Comparison of ENCODE assay signal across 10 cellular contexts in the genomic region with DNA sequence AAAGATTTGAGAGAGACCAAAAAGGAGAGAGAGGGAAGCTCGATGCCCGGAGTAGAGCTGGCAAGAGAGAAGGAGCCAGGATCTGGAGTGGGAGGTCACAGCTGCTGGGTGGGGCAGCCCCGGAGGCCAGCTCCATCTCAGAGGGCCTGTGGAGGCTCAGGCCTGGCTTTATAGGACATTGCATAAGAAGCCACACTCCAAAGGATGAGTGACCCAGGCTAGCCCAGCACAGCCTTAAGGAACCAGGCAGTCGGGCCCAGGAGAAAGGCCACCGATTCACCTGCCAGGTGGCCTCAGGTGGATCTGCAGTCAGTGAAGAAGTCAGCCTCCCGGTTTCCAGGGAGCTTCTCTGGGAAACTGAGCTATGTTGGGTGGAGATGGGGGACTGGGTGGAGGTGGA. TPM values are rescaled to one million over a fixed set of nuclear protein-coding genes. Genes with fewer than 3 reads are reported as not detected.
DNase-seq lines count a peak whose midpoint lies in the region; ATAC-seq and TF ChIP-seq lines count a peak whose summit lies in the region.
"Had no signal": no experiment of that assay in that cellular context is flagged by ENCODE, and none has a peak within 500 bp of the region (broad histone marks: within the 10 kb centered on the region; RNA-seq: fewer than 3 reads in every experiment).

No MANE protein-coding gene starts in this region.

- no peak overlapping the region for H3K14ac ChIP-seq in mesenchymal stem cell (ENCODE audit: low read length in 2 of 2)

- peak overlapping the region; percentile 23 for H4K8ac ChIP-seq in mesenchymal stem cell (ENCODE audit: low read length)

- H3K4me1 ChIP-seq in esophagus (ENCODE audit: control insufficient read depth in 2 of 2, insufficient read depth in 2 of 2, low read length in 1 of 2) (peaks cover 0 to 7% of the 10 kb centered on the region in 2 donors), mesenchymal stem cell (ENCODE audit: control insufficient read depth, insufficient read depth, low read depth, low read length) (peaks cover 10% of the 10 kb centered on the region), testis (peaks cover 20% of the 10 kb centered on the region)

- no peak overlapping the region for H3K4me2 ChIP-seq in mesenchymal stem cell (ENCODE audit: low read length, poor library complexity, severe bottlenecking)

- H2BK120ac ChIP-seq in mesenchymal stem cell (ENCODE audit: low read depth, low read length) = no peak overlapping the region

- H3K9me3 ChIP-seq in esophagus (ENCODE audit: control insufficient read depth in 2 of 2, insufficient read depth in 1 of 2, low read depth in 1 of 2, low read length in 1 of 2) = no peaks in the 10 kb centered on the region
- no peaks in the 10 kb centered on the region for H3K9me3 ChIP-seq in mesenchymal stem cell (ENCODE audit: control insufficient read depth, low read length)
- no peaks in the 10 kb centered on the region for H3K9me3 ChIP-seq in testis

- no peak overlapping the region for H3K4ac ChIP-seq in mesenchymal stem cell (ENCODE audit: low read depth in 1 of 2, low read length in 2 of 2)

- TF ChIP-seq POLR2A in testis (IDR thresholded peaks at IDR 0.05) = no peak

- no peak overlapping the region for H2BK5ac ChIP-seq in mesenchymal stem cell (ENCODE audit: low read depth, low read length, poor library complexity, severe bottlenecking)

- H4K91ac ChIP-seq in mesenchymal stem cell (ENCODE audit: low read length) = no peak overlapping the region

- no peak overlapping the region for H2AK5ac ChIP-seq in mesenchymal stem cell (ENCODE audit: low read length, severe bottlenecking)

- H2BK15ac ChIP-seq in mesenchymal stem cell (ENCODE audit: low read depth, poor library complexity, severe bottlenecking) = no peak overlapping the region

- H3K27me3 ChIP-seq in esophagus (ENCODE audit: control insufficient read depth in 1 of 2, insufficient read depth in 2 of 2, low read length in 2 of 2) (peaks cover 0 to 5% of the 10 kb centered on the region in 2 donors), mesenchymal stem cell (ENCODE audit: control insufficient read depth in 1 of 2, insufficient read depth in 1 of 2, low read length in 2 of 2) (peaks cover 0 to 4% of the 10 kb centered on the region in 2 experiments), testis (no peaks in the 10 kb centered on the region)

- H3K36me3 ChIP-seq in esophagus (ENCODE audit: control insufficient read depth in 2 of 2, insufficient read depth in 2 of 2, low read length in 1 of 2) (no peaks in the 10 kb centered on the region), mesenchymal stem cell (ENCODE audit: control insufficient read depth in 1 of 2, insufficient read depth in 2 of 2, low read depth in 1 of 2, low read length in 2 of 2) (no peaks in the 10 kb centered on the region), testis (ENCODE audit: low read depth, missing control alignments) (no peaks in the 10 kb centered on the region)

- DNase-seq in NCI-H1694 treated with DMSO at 0.1 percent for 48 hours (lab: John Stamatoyannopoulos, UW) (peak; percentile 45), mesenchymal stem cell (no peak), testis (peak; percentile 52), anterior cingulate cortex (lab: John Stamatoyannopoulos, UW) (no peak), omental fat pad (ENCODE audit: low spot score) (no peak), DMS153 treated with DMSO at 0.1 percent for 48 hours (lab: John Stamatoyannopoulos, UW; ENCODE audit: unreplicated experiment) (no peak)
- DNase-seq: activated naive CD4-positive, alpha-beta T cell treated with anti-CD3 and anti-CD28 coated beads, Interleukin-2, amount 10 ng/mL, durations not matched to agents 7 days and 5 days; NCI-H524 treated with DMSO at 0.1 percent for 48 hours had no signal

- no peak overlapping the region for H2AFZ ChIP-seq in mesenchymal stem cell (ENCODE audit: low read depth, low read length)

- peak overlapping the region; percentile 53 to 54 for H3K27ac ChIP-seq in esophagus (ENCODE audit: low read depth in 2 of 2, low read length in 1 of 2)
- H3K27ac ChIP-seq in mesenchymal stem cell (ENCODE audit: low read length, poor library complexity, severe bottlenecking) = no peak overlapping the region
- H3K27ac ChIP-seq in testis = peak overlapping the region in 1 of 2 donors; percentile 80

- H3K23ac ChIP-seq in mesenchymal stem cell (ENCODE audit: low read length in 2 of 2) = no peak overlapping the region

- WGBS in esophagus, 2 donors = 20 to 32% methylated on average over 6 of the region's 6 CpGs
- WGBS in mesenchymal stem cell = 71% methylated on average over 6 of the region's 6 CpGs
- 10 to 25% methylated on average over 6 of the region's 6 CpGs for WGBS in testis, 2 donors

- TF ChIP-seq CTCF in testis (IDR thresholded peaks at IDR 0.05) (no peak), omental fat pad (IDR thresholded peaks at IDR 0.05) (no peak)

- H2BK12ac ChIP-seq in mesenchymal stem cell (ENCODE audit: low read length in 2 of 2) = no peak overlapping the region

- H3K4me3 ChIP-seq in esophagus (ENCODE audit: low read depth in 1 of 2, low read length in 2 of 2) (peak overlapping the region in 1 of 2 donors; percentile 1), mesenchymal stem cell (ENCODE audit: insufficient read depth in 1 of 2, low read depth in 1 of 2, low read length in 2 of 2) (peak overlapping the region in 1 of 2 experiments; percentile 96), testis (peak overlapping the region; percentile 49 to 59)

- intact Hi-C loops in testis (cut with DNase I; ENCODE audit: low total_unique reads) = loop anchor here (10.0 kb wide), 1 partner anchor 68 kb away; no protein-coding TSS in a partner anchor

- ATAC-seq in omental fat pad (ENCODE audit: low FRiP score) = no peak
- ATAC-seq in HG03139 (IDR thresholded peaks at IDR 0.05; ENCODE audit: unreplicated experiment) = no peak

- peak overlapping the region; percentile 99 for H3K9ac ChIP-seq in mesenchymal stem cell (ENCODE audit: low read length)

- H3K79me1 ChIP-seq in mesenchymal stem cell (replicated peaks; ENCODE audit: low read length, poor library complexity, severe bottlenecking) = no peaks in the 10 kb centered on the region

- H3K18ac ChIP-seq in mesenchymal stem cell (ENCODE audit: low read depth in 1 of 2, low read length in 2 of 2) = no peak overlapping the region

RNA-seq across cellular contexts. Expression of a gene that starts 0.7 kb away (rescaled TPM):
- polyA plus RNA-seq in esophagus = 1 to 10 TPM; 5.5 to 5.8 TPM
- polyA plus RNA-seq in mesenchymal stem cell (2013, experiment 1 of 2) = 1.6 TPM
- polyA plus RNA-seq in mesenchymal stem cell (2013, experiment 2 of 2) = 2.0 TPM
- 10 to 100 TPM; 13.1 to 20.7 TPM for total RNA-seq in testis
- polyA plus RNA-seq in testis (ENCODE audit: insufficient read depth, low read depth, low replicate concordance) = 47.0 TPM
- total RNA-seq in omental fat pad = 100 to 1,000 TPM in 1 of 4 donors, 10 to 100 TPM in 3; 18.0 to 116 (median 20.8) TPM

RNA-seq across cellular contexts. Expression of a gene that starts 54.8 kb away (rescaled TPM):
- 10 to 100 TPM; 24.9 to 39.3 TPM for polyA plus RNA-seq in esophagus
- 13.6 TPM for polyA plus RNA-seq in mesenchymal stem cell (2013, experiment 1 of 2)
- 13.5 TPM for polyA plus RNA-seq in mesenchymal stem cell (2013, experiment 2 of 2)
- total RNA-seq in testis = 10 to 100 TPM; 51.5 to 53.0 TPM
- 69.6 TPM for polyA plus RNA-seq in testis (ENCODE audit: insufficient read depth, low read depth, low replicate concordance)
- 10 to 100 TPM in 2 of 4 donors, 1 to 10 TPM in 2; 7.1 to 16.4 (median 11.0) TPM for total RNA-seq in omental fat pad

Comparison
In these comparisons a context has a peak if more than half of its experiments do, and no peak if none do; other contexts are left out.
1. DNase-seq: peak in NCI-H1694 treated with DMSO at 0.1 percent for 48 hours (single experiment) and testis (single experiment); none in mesenchymal stem cell (single experiment), anterior cingulate cortex (0 of 58), omental fat pad (single experiment) and DMS153 treated with DMSO at 0.1 percent for 48 hours (single experiment).